ENCODE assay signal across 21 cellular contexts in genomic region chr4:22072726-22073125, GRCh38.
DNase-seq lines count a peak whose midpoint lies in the region; FAIRE-seq and TF ChIP-seq lines count a peak whose summit lies in the region.
"Had no signal": no experiment of that assay in that cellular context is flagged by ENCODE, and none has a peak within 500 bp of the region (broad histone marks: within the 10 kb centered on the region; RNA-seq: fewer than 3 reads in every experiment).

No MANE protein-coding gene starts in this region.

- peaks cover 5% of the 10 kb centered on the region for H3K4me1 Mint-ChIP-seq in endodermal cell
- H3K4me1 Mint-ChIP-seq: CD4-positive, CD25-positive, alpha-beta regulatory T cell; GM23338 had no signal

- peaks cover 26% of the 10 kb centered on the region for H3K9me3 Mint-ChIP-seq in endodermal cell

- H3K36me3 ChIP-seq in KMS-11 (ENCODE audit: insufficient read depth): no peaks in the 10 kb centered on the region
- no peaks in the 10 kb centered on the region for H3K36me3 ChIP-seq in endodermal cell (ENCODE audit: control insufficient read depth, insufficient read depth, low read length)
- H3K36me3 ChIP-seq: BE2C had no signal

- FAIRE-seq in D721Med (lab: Jason Lieb, UNC) (peak; percentile 11), frontal cortex (lab: Jason Lieb, UNC) (no peak)
- FAIRE-seq: GM12878, H54, HTR-8/SVneo, K562 had no signal

- H3K4me2 ChIP-seq in KMS-11: peak overlapping the region; percentile 69
- H3K4me2 ChIP-seq: GM23338 had no signal

- H3K27me3 ChIP-seq in KMS-11 (ENCODE audit: insufficient read depth, low read depth) (no peaks in the 10 kb centered on the region), endodermal cell (ENCODE audit: control insufficient read depth, insufficient read depth, low read length, poor library complexity, severe bottlenecking) (no peaks in the 10 kb centered on the region)
- H3K27me3 ChIP-seq: BE2C had no signal

- no peak overlapping the region for H2AFZ ChIP-seq in KMS-11 (ENCODE audit: low read depth)
- H2AFZ ChIP-seq: GM23338 had no signal

- no peak for TF ChIP-seq CTCF in D721Med (IDR thresholded peaks at IDR 0.05; ENCODE audit: insufficient read depth, missing control alignments)
- no peak for TF ChIP-seq CTCF in KMS-11 (conservative IDR thresholded peaks at IDR 0.05; ENCODE audit: low read depth, low read length)
- no peak for TF ChIP-seq CTCF in endodermal cell (conservative IDR thresholded peaks at IDR 0.05)

- H3K4me3 ChIP-seq in KMS-11 (IDR thresholded peaks at IDR 0.05; ENCODE audit: insufficient read depth, low read depth, low read length) (no peak overlapping the region), endodermal cell (ENCODE audit: low read length) (no peak overlapping the region)
- H3K4me3 ChIP-seq: GM12878, GM23338, K562 had no signal

- H4K20me1 ChIP-seq in KMS-11 (ENCODE audit: insufficient read depth): no peaks in the 10 kb centered on the region

- H3K79me2 ChIP-seq in KMS-11 (ENCODE audit: insufficient read depth, low read depth): no peaks in the 10 kb centered on the region

- DNase-seq in Ammon's horn (ENCODE audit: low spot score) (peak; percentile 6), D721Med (ENCODE audit: insufficient read length, low spot score) (no peak), cerebellar cortex (ENCODE audit: low spot score) (peak; percentile 76), frontal cortex (ENCODE audit: low spot score in 2 of 2) (no peak), dermis blood vessel endothelial cell (no peak), endodermal cell (no peak), NCI-H748 (lab: John Stamatoyannopoulos, UW; ENCODE audit: unreplicated experiment) (no peak)
- DNase-seq: BE2C; Caco-2; CD4-positive, CD25-positive, alpha-beta regulatory T cell; DMS153; DMS79; GF-D8; HCEC 1CT; IMR-90 had no signal

- H3K4me1 ChIP-seq in KMS-11 (ENCODE audit: low read depth, poor library complexity, severe bottlenecking) (peaks cover 26% of the 10 kb centered on the region), endodermal cell (ENCODE audit: control insufficient read depth, insufficient read depth, low read length) (no peaks in the 10 kb centered on the region)
- H3K4me1 ChIP-seq: BE2C, Caco-2 had no signal

- H3K27ac ChIP-seq in KMS-11: peak overlapping the region; percentile 63; the same call in 1 of the 2 replicates
- no peak overlapping the region for H3K27ac ChIP-seq in endodermal cell (ENCODE audit: low read depth, low read length)

- H3K36me3 Mint-ChIP-seq in endodermal cell (ENCODE audit: low read depth): no peaks in the 10 kb centered on the region
- H3K36me3 Mint-ChIP-seq: CD4-positive, CD25-positive, alpha-beta regulatory T cell had no signal

- WGBS in endodermal cell (ENCODE audit: insufficient coverage in 1 of 2, insufficient read length in 1 of 2), 2 experiments: 87 to 95% methylated on average over 2 to 3 of the region's 3 CpGs

- H3K4me3 Mint-ChIP-seq in endodermal cell: no peak overlapping the region
- H3K4me3 Mint-ChIP-seq: CD4-positive, CD25-positive, alpha-beta regulatory T cell; GM23338 had no signal

- H3K9me3 ChIP-seq in endodermal cell (ENCODE audit: control insufficient read depth, low read length): peaks cover 31% of the 10 kb centered on the region
- H3K9me3 ChIP-seq: BE2C, Caco-2 had no signal

- H3K9ac ChIP-seq in KMS-11 (no peak overlapping the region), endodermal cell (ENCODE audit: extremely low read depth, low read length, poor library complexity, severe bottlenecking) (no peak overlapping the region)

- no peak overlapping the region for H3K27ac Mint-ChIP-seq in endodermal cell
- H3K27ac Mint-ChIP-seq: CD4-positive, CD25-positive, alpha-beta regulatory T cell; GM23338 had no signal

- H3K27me3 Mint-ChIP-seq in endodermal cell (ENCODE audit: insufficient read depth): no peaks in the 10 kb centered on the region
- H3K27me3 Mint-ChIP-seq: CD4-positive, CD25-positive, alpha-beta regulatory T cell had no signal

Comparison
In these comparisons a context has a peak if more than half of its experiments do, and no peak if none do; other contexts are left out.
1. DNase-seq: peak in Ammon's horn (single experiment) and cerebellar cortex (single experiment); none in D721Med (single experiment), frontal cortex (0 of 2), dermis blood vessel endothelial cell (single experiment), endodermal cell (single experiment) and NCI-H748 (single experiment).